Comparison of ENCODE assay signal across 1 cellular context in the genomic region with DNA sequence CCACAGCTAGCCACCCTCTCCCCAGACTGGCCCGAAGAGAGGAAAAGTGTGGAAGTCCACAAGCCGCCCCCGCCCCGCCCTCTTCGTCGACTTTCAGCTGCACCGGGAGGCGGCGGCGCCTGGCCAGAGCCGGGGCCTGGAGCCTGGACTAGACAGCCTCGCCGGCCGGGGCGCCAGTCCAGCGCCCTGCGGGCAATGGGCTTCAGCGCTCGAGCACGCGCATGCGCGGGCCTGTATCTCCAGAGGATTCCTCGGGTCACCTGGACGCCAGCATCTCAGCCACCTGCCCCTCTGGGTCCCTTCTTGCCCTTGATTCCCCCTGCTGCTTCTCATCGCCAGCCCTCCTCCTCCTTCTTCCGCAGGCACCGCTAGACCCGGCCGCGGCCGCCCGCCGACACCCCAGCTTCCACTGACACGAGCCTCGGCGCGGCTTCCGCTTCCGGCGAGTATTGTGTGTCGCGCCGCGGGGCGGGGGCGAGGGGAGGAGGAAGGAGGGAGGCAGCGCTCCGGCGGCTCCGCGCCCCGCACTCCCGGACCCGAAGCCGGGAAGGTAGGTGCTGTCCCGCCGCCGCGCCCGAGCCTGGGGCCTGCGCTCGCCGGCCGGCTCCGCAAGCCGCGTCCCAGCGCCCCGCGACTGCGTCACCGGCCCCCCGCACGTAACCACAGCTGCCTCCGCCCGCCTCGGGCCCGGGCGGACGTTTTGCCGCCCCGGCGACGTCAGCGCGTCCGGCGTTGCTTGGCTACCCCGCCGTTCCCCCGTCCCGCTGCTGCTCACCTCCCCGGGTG.
TF ChIP-seq lines count a peak whose summit lies in the region.

A gene (plus strand): TSS at position 482 of the 786 bp plus-strand sequence. CDS start 2,391 bp downstream, outside the sequence.

TF ChIP-seq in K562, 482 proteins besides CTCF, POLR2A, EP300 and RAD21 (continued from another document and continues in another):
- TF ChIP-seq, protein P1, sequence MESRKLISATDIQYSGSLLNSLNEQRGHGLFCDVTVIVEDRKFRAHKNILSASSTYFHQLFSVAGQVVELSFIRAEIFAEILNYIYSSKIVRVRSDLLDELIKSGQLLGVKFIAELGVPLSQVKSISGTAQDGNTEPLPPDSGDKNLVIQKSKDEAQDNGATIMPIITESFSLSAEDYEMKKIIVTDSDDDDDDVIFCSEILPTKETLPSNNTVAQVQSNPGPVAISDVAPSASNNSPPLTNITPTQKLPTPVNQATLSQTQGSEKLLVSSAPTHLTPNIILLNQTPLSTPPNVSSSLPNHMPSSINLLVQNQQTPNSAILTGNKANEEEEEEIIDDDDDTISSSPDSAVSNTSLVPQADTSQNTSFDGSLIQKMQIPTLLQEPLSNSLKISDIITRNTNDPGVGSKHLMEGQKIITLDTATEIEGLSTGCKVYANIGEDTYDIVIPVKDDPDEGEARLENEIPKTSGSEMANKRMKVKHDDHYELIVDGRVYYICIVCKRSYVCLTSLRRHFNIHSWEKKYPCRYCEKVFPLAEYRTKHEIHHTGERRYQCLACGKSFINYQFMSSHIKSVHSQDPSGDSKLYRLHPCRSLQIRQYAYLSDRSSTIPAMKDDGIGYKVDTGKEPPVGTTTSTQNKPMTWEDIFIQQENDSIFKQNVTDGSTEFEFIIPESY (CRISPR knock-in tag; IDR thresholded peaks at IDR 0.05): peak; percentile 57; the same call in 1 of the 2 replicates
- TF ChIP-seq, protein P2, sequence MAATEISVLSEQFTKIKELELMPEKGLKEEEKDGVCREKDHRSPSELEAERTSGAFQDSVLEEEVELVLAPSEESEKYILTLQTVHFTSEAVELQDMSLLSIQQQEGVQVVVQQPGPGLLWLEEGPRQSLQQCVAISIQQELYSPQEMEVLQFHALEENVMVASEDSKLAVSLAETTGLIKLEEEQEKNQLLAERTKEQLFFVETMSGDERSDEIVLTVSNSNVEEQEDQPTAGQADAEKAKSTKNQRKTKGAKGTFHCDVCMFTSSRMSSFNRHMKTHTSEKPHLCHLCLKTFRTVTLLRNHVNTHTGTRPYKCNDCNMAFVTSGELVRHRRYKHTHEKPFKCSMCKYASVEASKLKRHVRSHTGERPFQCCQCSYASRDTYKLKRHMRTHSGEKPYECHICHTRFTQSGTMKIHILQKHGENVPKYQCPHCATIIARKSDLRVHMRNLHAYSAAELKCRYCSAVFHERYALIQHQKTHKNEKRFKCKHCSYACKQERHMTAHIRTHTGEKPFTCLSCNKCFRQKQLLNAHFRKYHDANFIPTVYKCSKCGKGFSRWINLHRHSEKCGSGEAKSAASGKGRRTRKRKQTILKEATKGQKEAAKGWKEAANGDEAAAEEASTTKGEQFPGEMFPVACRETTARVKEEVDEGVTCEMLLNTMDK (IDR thresholded peaks at IDR 0.05; ENCODE audit: borderline replicate concordance, insufficient read depth, low read depth, low read length, poor library complexity, severe bottlenecking): peak; percentile 42
- peak; percentile 70 for TF ChIP-seq POLR2AphosphoS5 (IDR thresholded peaks at IDR 0.05; ENCODE audit: control insufficient read depth, insufficient read depth, low read depth, low read length)
- TF ChIP-seq STAG1 (CRISPR knock-in tag; IDR thresholded peaks at IDR 0.05; ENCODE audit: borderline replicate concordance): peak; percentile 34; the same call in 1 of the 2 replicates
- peak; percentile 98 for TF ChIP-seq GABPA (tag; conservative IDR thresholded peaks at IDR 0.05; ENCODE audit: low read depth)
- TF ChIP-seq, protein P3, sequence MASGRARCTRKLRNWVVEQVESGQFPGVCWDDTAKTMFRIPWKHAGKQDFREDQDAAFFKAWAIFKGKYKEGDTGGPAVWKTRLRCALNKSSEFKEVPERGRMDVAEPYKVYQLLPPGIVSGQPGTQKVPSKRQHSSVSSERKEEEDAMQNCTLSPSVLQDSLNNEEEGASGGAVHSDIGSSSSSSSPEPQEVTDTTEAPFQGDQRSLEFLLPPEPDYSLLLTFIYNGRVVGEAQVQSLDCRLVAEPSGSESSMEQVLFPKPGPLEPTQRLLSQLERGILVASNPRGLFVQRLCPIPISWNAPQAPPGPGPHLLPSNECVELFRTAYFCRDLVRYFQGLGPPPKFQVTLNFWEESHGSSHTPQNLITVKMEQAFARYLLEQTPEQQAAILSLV (tag; IDR thresholded peaks at IDR 0.05): no peak
- peak in 1 of 2 experiments; percentile 78; a peak in 3 of 4 replicates for TF ChIP-seq HDAC1 (IDR thresholded peaks at IDR 0.05)
- TF ChIP-seq JUNB (CRISPR knock-in tag; conservative IDR thresholded peaks at IDR 0.05): 0 out of 2 replicates have a peak, but pooled peaks have one; percentile 11
- peak; percentile 54 for TF ChIP-seq E2F3 (CRISPR knock-in tag; IDR thresholded peaks at IDR 0.05)
- TF ChIP-seq, protein P4, sequence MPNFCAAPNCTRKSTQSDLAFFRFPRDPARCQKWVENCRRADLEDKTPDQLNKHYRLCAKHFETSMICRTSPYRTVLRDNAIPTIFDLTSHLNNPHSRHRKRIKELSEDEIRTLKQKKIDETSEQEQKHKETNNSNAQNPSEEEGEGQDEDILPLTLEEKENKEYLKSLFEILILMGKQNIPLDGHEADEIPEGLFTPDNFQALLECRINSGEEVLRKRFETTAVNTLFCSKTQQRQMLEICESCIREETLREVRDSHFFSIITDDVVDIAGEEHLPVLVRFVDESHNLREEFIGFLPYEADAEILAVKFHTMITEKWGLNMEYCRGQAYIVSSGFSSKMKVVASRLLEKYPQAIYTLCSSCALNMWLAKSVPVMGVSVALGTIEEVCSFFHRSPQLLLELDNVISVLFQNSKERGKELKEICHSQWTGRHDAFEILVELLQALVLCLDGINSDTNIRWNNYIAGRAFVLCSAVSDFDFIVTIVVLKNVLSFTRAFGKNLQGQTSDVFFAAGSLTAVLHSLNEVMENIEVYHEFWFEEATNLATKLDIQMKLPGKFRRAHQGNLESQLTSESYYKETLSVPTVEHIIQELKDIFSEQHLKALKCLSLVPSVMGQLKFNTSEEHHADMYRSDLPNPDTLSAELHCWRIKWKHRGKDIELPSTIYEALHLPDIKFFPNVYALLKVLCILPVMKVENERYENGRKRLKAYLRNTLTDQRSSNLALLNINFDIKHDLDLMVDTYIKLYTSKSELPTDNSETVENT (CRISPR knock-in tag; IDR thresholded peaks at IDR 0.05): peak; percentile 93
- TF ChIP-seq, protein P5, sequence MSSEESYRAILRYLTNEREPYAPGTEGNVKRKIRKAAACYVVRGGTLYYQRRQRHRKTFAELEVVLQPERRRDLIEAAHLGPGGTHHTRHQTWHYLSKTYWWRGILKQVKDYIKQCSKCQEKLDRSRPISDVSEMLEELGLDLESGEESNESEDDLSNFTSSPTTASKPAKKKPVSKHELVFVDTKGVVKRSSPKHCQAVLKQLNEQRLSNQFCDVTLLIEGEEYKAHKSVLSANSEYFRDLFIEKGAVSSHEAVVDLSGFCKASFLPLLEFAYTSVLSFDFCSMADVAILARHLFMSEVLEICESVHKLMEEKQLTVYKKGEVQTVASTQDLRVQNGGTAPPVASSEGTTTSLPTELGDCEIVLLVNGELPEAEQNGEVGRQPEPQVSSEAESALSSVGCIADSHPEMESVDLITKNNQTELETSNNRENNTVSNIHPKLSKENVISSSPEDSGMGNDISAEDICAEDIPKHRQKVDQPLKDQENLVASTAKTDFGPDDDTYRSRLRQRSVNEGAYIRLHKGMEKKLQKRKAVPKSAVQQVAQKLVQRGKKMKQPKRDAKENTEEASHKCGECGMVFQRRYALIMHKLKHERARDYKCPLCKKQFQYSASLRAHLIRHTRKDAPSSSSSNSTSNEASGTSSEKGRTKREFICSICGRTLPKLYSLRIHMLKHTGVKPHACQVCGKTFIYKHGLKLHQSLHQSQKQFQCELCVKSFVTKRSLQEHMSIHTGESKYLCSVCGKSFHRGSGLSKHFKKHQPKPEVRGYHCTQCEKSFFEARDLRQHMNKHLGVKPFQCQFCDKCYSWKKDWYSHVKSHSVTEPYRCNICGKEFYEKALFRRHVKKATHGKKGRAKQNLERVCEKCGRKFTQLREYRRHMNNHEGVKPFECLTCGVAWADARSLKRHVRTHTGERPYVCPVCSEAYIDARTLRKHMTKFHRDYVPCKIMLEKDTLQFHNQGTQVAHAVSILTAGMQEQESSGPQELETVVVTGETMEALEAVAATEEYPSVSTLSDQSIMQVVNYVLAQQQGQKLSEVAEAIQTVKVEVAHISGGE (CRISPR knock-in tag; IDR thresholded peaks at IDR 0.05): peak; percentile 75 to 97 (median 77); a peak in 5 of 6 replicates
- TF ChIP-seq, protein P6, sequence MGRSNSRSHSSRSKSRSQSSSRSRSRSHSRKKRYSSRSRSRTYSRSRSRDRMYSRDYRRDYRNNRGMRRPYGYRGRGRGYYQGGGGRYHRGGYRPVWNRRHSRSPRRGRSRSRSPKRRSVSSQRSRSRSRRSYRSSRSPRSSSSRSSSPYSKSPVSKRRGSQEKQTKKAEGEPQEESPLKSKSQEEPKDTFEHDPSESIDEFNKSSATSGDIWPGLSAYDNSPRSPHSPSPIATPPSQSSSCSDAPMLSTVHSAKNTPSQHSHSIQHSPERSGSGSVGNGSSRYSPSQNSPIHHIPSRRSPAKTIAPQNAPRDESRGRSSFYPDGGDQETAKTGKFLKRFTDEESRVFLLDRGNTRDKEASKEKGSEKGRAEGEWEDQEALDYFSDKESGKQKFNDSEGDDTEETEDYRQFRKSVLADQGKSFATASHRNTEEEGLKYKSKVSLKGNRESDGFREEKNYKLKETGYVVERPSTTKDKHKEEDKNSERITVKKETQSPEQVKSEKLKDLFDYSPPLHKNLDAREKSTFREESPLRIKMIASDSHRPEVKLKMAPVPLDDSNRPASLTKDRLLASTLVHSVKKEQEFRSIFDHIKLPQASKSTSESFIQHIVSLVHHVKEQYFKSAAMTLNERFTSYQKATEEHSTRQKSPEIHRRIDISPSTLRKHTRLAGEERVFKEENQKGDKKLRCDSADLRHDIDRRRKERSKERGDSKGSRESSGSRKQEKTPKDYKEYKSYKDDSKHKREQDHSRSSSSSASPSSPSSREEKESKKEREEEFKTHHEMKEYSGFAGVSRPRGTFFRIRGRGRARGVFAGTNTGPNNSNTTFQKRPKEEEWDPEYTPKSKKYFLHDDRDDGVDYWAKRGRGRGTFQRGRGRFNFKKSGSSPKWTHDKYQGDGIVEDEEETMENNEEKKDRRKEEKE (IDR thresholded peaks at IDR 0.05; ENCODE audit: borderline replicate concordance in 1 of 2, control insufficient read depth in 1 of 2, low read depth in 2 of 2, low read length in 1 of 2): 0 out of 4 replicates have a peak, but pooled peaks of 1 of the 2 experiments have one; percentile 12
- TF ChIP-seq, protein P7, sequence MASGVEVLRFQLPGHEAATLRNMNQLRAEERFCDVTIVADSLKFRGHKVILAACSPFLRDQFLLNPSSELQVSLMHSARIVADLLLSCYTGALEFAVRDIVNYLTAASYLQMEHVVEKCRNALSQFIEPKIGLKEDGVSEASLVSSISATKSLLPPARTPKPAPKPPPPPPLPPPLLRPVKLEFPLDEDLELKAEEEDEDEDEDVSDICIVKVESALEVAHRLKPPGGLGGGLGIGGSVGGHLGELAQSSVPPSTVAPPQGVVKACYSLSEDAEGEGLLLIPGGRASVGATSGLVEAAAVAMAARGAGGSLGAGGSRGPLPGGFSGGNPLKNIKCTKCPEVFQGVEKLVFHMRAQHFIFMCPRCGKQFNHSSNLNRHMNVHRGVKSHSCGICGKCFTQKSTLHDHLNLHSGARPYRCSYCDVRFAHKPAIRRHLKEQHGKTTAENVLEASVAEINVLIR (CRISPR knock-in tag; IDR thresholded peaks at IDR 0.05): peak; percentile 86
- TF ChIP-seq, protein P8, sequence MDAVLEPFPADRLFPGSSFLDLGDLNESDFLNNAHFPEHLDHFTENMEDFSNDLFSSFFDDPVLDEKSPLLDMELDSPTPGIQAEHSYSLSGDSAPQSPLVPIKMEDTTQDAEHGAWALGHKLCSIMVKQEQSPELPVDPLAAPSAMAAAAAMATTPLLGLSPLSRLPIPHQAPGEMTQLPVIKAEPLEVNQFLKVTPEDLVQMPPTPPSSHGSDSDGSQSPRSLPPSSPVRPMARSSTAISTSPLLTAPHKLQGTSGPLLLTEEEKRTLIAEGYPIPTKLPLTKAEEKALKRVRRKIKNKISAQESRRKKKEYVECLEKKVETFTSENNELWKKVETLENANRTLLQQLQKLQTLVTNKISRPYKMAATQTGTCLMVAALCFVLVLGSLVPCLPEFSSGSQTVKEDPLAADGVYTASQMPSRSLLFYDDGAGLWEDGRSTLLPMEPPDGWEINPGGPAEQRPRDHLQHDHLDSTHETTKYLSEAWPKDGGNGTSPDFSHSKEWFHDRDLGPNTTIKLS (IDR thresholded peaks at IDR 0.05; ENCODE audit: borderline replicate concordance, low read depth): peak; percentile 72
- TF ChIP-seq, protein P9, sequence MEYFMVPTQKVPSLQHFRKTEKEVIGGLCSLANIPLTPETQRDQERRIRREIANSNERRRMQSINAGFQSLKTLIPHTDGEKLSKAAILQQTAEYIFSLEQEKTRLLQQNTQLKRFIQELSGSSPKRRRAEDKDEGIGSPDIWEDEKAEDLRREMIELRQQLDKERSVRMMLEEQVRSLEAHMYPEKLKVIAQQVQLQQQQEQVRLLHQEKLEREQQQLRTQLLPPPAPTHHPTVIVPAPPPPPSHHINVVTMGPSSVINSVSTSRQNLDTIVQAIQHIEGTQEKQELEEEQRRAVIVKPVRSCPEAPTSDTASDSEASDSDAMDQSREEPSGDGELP (CRISPR knock-in tag; IDR thresholded peaks at IDR 0.05; ENCODE audit: borderline replicate concordance): peak; percentile 88
- peak; percentile 57 for TF ChIP-seq EGR1 (conservative IDR thresholded peaks at IDR 0.05)
- no peak for TF ChIP-seq HMG20A (CRISPR knock-in tag; conservative IDR thresholded peaks at IDR 0.05)
- TF ChIP-seq, protein P10, sequence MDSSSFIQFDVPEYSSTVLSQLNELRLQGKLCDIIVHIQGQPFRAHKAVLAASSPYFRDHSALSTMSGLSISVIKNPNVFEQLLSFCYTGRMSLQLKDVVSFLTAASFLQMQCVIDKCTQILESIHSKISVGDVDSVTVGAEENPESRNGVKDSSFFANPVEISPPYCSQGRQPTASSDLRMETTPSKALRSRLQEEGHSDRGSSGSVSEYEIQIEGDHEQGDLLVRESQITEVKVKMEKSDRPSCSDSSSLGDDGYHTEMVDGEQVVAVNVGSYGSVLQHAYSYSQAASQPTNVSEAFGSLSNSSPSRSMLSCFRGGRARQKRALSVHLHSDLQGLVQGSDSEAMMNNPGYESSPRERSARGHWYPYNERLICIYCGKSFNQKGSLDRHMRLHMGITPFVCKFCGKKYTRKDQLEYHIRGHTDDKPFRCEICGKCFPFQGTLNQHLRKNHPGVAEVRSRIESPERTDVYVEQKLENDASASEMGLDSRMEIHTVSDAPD (CRISPR knock-in tag; IDR thresholded peaks at IDR 0.05): no peak
- TF ChIP-seq, protein P11, sequence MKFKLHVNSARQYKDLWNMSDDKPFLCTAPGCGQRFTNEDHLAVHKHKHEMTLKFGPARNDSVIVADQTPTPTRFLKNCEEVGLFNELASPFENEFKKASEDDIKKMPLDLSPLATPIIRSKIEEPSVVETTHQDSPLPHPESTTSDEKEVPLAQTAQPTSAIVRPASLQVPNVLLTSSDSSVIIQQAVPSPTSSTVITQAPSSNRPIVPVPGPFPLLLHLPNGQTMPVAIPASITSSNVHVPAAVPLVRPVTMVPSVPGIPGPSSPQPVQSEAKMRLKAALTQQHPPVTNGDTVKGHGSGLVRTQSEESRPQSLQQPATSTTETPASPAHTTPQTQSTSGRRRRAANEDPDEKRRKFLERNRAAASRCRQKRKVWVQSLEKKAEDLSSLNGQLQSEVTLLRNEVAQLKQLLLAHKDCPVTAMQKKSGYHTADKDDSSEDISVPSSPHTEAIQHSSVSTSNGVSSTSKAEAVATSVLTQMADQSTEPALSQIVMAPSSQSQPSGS (CRISPR knock-in tag; IDR thresholded peaks at IDR 0.05): peak; percentile 35; the same call in 1 of the 2 replicates
- TF ChIP-seq, protein P12, sequence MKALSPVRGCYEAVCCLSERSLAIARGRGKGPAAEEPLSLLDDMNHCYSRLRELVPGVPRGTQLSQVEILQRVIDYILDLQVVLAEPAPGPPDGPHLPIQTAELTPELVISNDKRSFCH (CRISPR knock-in tag; IDR thresholded peaks at IDR 0.05): no peak
- TF ChIP-seq, protein P12 (tag; IDR thresholded peaks at IDR 0.05): peak; percentile 62; the same call in 1 of the 2 replicates
- TF ChIP-seq ADNP (tag; IDR thresholded peaks at IDR 0.05): no peak
- 0 out of 2 replicates have a peak, but pooled peaks have one; percentile 29 for TF ChIP-seq RNF2 (IDR thresholded peaks at IDR 0.05)
